In genomic region chr2:9244985-9245544, GRCh38 we compare ENCODE assay signal across 15 cellular contexts. TPM values are rescaled to one million over a fixed set of nuclear protein-coding genes. Genes with fewer than 3 reads are reported as not detected.
A peak's percentile ranks its signal among the peaks of the same experiment; 100 is the strongest.
DNase-seq lines count a peak whose midpoint lies in the region; ATAC-seq and TF ChIP-seq lines count a peak whose summit lies in the region.
"Had no signal": no experiment of that assay in that cellular context is flagged by ENCODE, and none has a peak within 500 bp of the region (broad histone marks: within the 10 kb centered on the region; RNA-seq: fewer than 3 reads in every experiment).

No MANE protein-coding gene starts in this region.

- H3K27me3 ChIP-seq in HCT116 (ENCODE audit: insufficient read depth, low read length) = no peaks in the 10 kb centered on the region
- H3K27me3 ChIP-seq: thyroid gland had no signal

- no peak overlapping the region for H2AFZ ChIP-seq in HCT116 (ENCODE audit: low read depth, low read length, poor library complexity, severe bottlenecking)

- peak; percentile 54 for DNase-seq in Caki2 (ENCODE audit: low read depth)
- DNase-seq in HCT116 (ENCODE audit: low read depth, low spot score) = no peak
- no peak for DNase-seq in left colon
- no peak for DNase-seq in caudate nucleus (lab: John Stamatoyannopoulos, UW)
- DNase-seq in activated T-helper 2 cell treated with anti-CD3 and anti-CD28 coated beads, Interferon-gamma antibody, Interleukin-2, Interleukin-4, amounts not matched to agents 10 μg/mL and 5 μg/mL and 100 μg/mL, durations not matched to agents 14 hours and 24 hours and 36 hours (ENCODE audit: low spot score) = no peak
- no peak for DNase-seq in NCI-H774 (lab: John Stamatoyannopoulos, UW)
- DNase-seq: activated gamma-delta T cell; effector CD4-positive, alpha-beta T cell; foreskin melanocyte; NCI-H1105; thyroid gland had no signal

- peaks cover 18 to 65% of the 10 kb centered on the region in 2 experiments for H3K4me1 ChIP-seq in HCT116 (ENCODE audit: control insufficient read depth in 1 of 2, insufficient read depth in 2 of 2, low read length in 2 of 2)

- TF ChIP-seq RAD21 in HCT116 (IDR thresholded peaks at IDR 0.05; ENCODE audit: low read depth) = no peak

- no peaks in the 10 kb centered on the region for H3K36me3 ChIP-seq in HCT116 (ENCODE audit: control insufficient read depth in 1 of 2, insufficient read depth in 2 of 2, low read length in 2 of 2)
- H3K36me3 ChIP-seq: thyroid gland had no signal

- H3K27me3 Mint-ChIP-seq in activated T-helper 17 cell treated with anti-CD3 and anti-CD28 coated beads, Interleukin-2, amount 50 U/mL, for 72 hours = peaks cover 15% of the 10 kb centered on the region
- H3K27me3 Mint-ChIP-seq in activated T-helper 2 cell treated with anti-CD3 and anti-CD28 coated beads, Interferon-gamma antibody, Interleukin-2, Interleukin-4, amounts not matched to agents 10 μg/mL and 5 μg/mL and 100 μg/mL, durations not matched to agents 14 hours and 24 hours and 36 hours (ENCODE audit: low read depth) = peaks cover 7% of the 10 kb centered on the region
- H3K27me3 Mint-ChIP-seq: B cell, brain had no signal

- TF ChIP-seq CTCF in HCT116 (IDR thresholded peaks at IDR 0.05 in 2 of 3, conservative IDR thresholded peaks at IDR 0.05 in 1 of 3; ENCODE audit: borderline replicate concordance in 1 of 3, insufficient read depth in 1 of 3, low read depth in 2 of 3, low read length in 2 of 3) = no peak

- no peaks in the 10 kb centered on the region for H3K36me3 Mint-ChIP-seq in activated T-helper 17 cell treated with anti-CD3 and anti-CD28 coated beads, Interleukin-2, amount 50 U/mL, for 72 hours (ENCODE audit: low read depth)
- no peaks in the 10 kb centered on the region for H3K36me3 Mint-ChIP-seq in activated T-helper 2 cell treated with anti-CD3 and anti-CD28 coated beads, Interferon-gamma antibody, Interleukin-2, Interleukin-4, amounts not matched to agents 10 μg/mL and 5 μg/mL and 100 μg/mL, durations not matched to agents 14 hours and 24 hours and 36 hours (ENCODE audit: low read depth)

- BruUV-seq in HCT116 (replicated peaks; lab: Mats Ljungman, UMichigan) = no TSS peak

- H3K9me3 Mint-ChIP-seq in activated T-helper 17 cell treated with anti-CD3 and anti-CD28 coated beads, Interleukin-2, amount 50 U/mL, for 72 hours = no peaks in the 10 kb centered on the region
- no peaks in the 10 kb centered on the region for H3K9me3 Mint-ChIP-seq in activated T-helper 2 cell treated with anti-CD3 and anti-CD28 coated beads, Interferon-gamma antibody, Interleukin-2, Interleukin-4, amounts not matched to agents 10 μg/mL and 5 μg/mL and 100 μg/mL, durations not matched to agents 14 hours and 24 hours and 36 hours

- POLR2A ChIA-PET in HCT116 (lab: Charles Lee) = no interaction called here

- no peak overlapping the region for H3K9ac ChIP-seq in HCT116 (ENCODE audit: low read length)

- H3K4me3 Mint-ChIP-seq in activated T-helper 17 cell treated with anti-CD3 and anti-CD28 coated beads, Interleukin-2, amount 50 U/mL, for 72 hours = peak overlapping the region; percentile 14
- H3K4me3 Mint-ChIP-seq in activated T-helper 2 cell treated with anti-CD3 and anti-CD28 coated beads, Interferon-gamma antibody, Interleukin-2, Interleukin-4, amounts not matched to agents 10 μg/mL and 5 μg/mL and 100 μg/mL, durations not matched to agents 14 hours and 24 hours and 36 hours (ENCODE audit: low read depth) = no peak overlapping the region
- H3K4me3 Mint-ChIP-seq: B cell, brain had no signal

- no peaks in the 10 kb centered on the region for H4K20me1 ChIP-seq in HCT116 (ENCODE audit: insufficient read depth)

- H3K27ac ChIP-seq in HCT116 (ENCODE audit: low read depth, low read length) (no peak overlapping the region), caudate nucleus (ENCODE audit: low read depth, low read length) (no peak overlapping the region)
- H3K27ac ChIP-seq: thyroid gland had no signal

- RAD21 ChIA-PET in HCT116 (lab: Charles Lee; ENCODE audit: low non-redundant PET in 1 of 2, low total read pairs in 2 of 2, uncharacterized antibody in 2 of 2, unreplicated experiment in 2 of 2) = no interaction called here

- H3K9me3 ChIP-seq in HCT116 (ENCODE audit: control insufficient read depth in 1 of 2, insufficient read depth in 1 of 2, low read depth in 1 of 2, low read length in 2 of 2) = no peaks in the 10 kb centered on the region
- H3K9me3 ChIP-seq: thyroid gland had no signal

- CTCF ChIA-PET in HCT116 (lab: Charles Lee) = no interaction called here

- peak overlapping the region; percentile 9; the same call in 1 of the 2 replicates for H3K4me2 ChIP-seq in HCT116 (ENCODE audit: low read length)

- H3K9me2 ChIP-seq in HCT116 (ENCODE audit: insufficient read depth) = no peaks in the 10 kb centered on the region

- H3K4me3 ChIP-seq in HCT116 (replicated peaks in 1 of 2; ENCODE audit: low read depth in 1 of 2, low read length in 2 of 2) = no peak overlapping the region
- H3K4me3 ChIP-seq: thyroid gland had no signal

- peak overlapping the region; percentile 49 for H3K27ac Mint-ChIP-seq in activated T-helper 17 cell treated with anti-CD3 and anti-CD28 coated beads, Interleukin-2, amount 50 U/mL, for 72 hours
- no peak overlapping the region for H3K27ac Mint-ChIP-seq in activated T-helper 2 cell treated with anti-CD3 and anti-CD28 coated beads, Interferon-gamma antibody, Interleukin-2, Interleukin-4, amounts not matched to agents 10 μg/mL and 5 μg/mL and 100 μg/mL, durations not matched to agents 14 hours and 24 hours and 36 hours
- H3K27ac Mint-ChIP-seq: B cell had no signal

- intact Hi-C loops in HCT116 (cut with micrococcal nuclease) (no loop called here), left colon (cut with DNase I, micrococcal nuclease) (no loop called here)
- intact Hi-C loops in activated T-helper 2 cell treated with anti-CD3 and anti-CD28 coated beads, Interferon-gamma antibody, Interleukin-2, Interleukin-4, amounts not matched to agents 10 μg/mL and 5 μg/mL and 100 μg/mL, durations not matched to agents 14 hours and 24 hours and 36 hours (cut with micrococcal nuclease) = no loop called here

- ATAC-seq in HCT116 (no peak), left colon (peak; percentile 44), GM18520 (IDR thresholded peaks at IDR 0.05; ENCODE audit: unreplicated experiment) (no peak)
- peak; percentile 87 for ATAC-seq in activated T-helper 17 cell treated with anti-CD3 and anti-CD28 coated beads, Interleukin-2, amount 50 U/mL, for 72 hours (replicated peaks)

- H3K79me2 ChIP-seq in HCT116 (ENCODE audit: insufficient read depth, low read length) = peaks cover 30% of the 10 kb centered on the region

- H3K4me1 Mint-ChIP-seq in activated T-helper 17 cell treated with anti-CD3 and anti-CD28 coated beads, Interleukin-2, amount 50 U/mL, for 72 hours = no peaks in the 10 kb centered on the region
- no peaks in the 10 kb centered on the region for H3K4me1 Mint-ChIP-seq in activated T-helper 2 cell treated with anti-CD3 and anti-CD28 coated beads, Interferon-gamma antibody, Interleukin-2, Interleukin-4, amounts not matched to agents 10 μg/mL and 5 μg/mL and 100 μg/mL, durations not matched to agents 14 hours and 24 hours and 36 hours (ENCODE audit: low read depth)
- H3K4me1 Mint-ChIP-seq: B cell had no signal

- TF ChIP-seq POLR2A in HCT116 (IDR thresholded peaks at IDR 0.05; ENCODE audit: borderline replicate concordance, extremely low read depth, insufficient read depth, insufficient read length) = no peak

- in situ Hi-C loops in Caki2 (cut with HindIII; ENCODE audit: low pct_unique_long_range_greater_than_20kb, low sequenced_read_pairs) = no loop called here

TF ChIP-seq in HCT116, 20 proteins besides CTCF, POLR2A, EP300 and RAD21:
- no peak for TF ChIP-seq FOSL1 (IDR thresholded peaks at IDR 0.05; ENCODE audit: low read depth)
- no peak for TF ChIP-seq CBX3 (IDR thresholded peaks at IDR 0.05; ENCODE audit: low read depth)
- TF ChIP-seq SRF (IDR thresholded peaks at IDR 0.05; ENCODE audit: low read depth) = no peak
- no peak for TF ChIP-seq ZFX (IDR thresholded peaks at IDR 0.05)
- TF ChIP-seq CEBPB (IDR thresholded peaks at IDR 0.05; ENCODE audit: low read depth) = no peak
- TF ChIP-seq POLR2AphosphoS5 (IDR thresholded peaks at IDR 0.05; ENCODE audit: low read depth, low read length) = no peak
- no peak for TF ChIP-seq EZH2 (IDR thresholded peaks at IDR 0.05)
- TF ChIP-seq ELF1 (IDR thresholded peaks at IDR 0.05; ENCODE audit: borderline replicate concordance, low read depth) = no peak

RNA-seq across cellular contexts. Expression of gene ASAP2, which starts 38.5 kb away (rescaled TPM):
- total RNA-seq in Caki2 (2014; rRNA removed; shearing (Covaris generic); ENCODE audit: low replicate concordance) = 33.8 and 34.8 TPM in 2 replicates
- total RNA-seq in HCT116 (2021; ENCODE audit: unreplicated experiment) (16.5 TPM), left colon (10 to 100 TPM; 63.8 to 71.0 TPM)
- polyA plus RNA-seq in HCT116 (2012) = 9.2 and 10.0 TPM in 2 replicates
- total RNA-seq in activated T-helper 17 cell treated with anti-CD3 and anti-CD28 coated beads, Interleukin-2, amount 50 U/mL, for 72 hours = under 1 TPM; 0.17 to 0.19 TPM
- 0.74 and 0.96 TPM in 2 replicates for total RNA-seq in activated T-helper 2 cell treated with anti-CD3 and anti-CD28 coated beads, Interferon-gamma antibody, Interleukin-2, Interleukin-4, amounts not matched to agents 10 μg/mL and 5 μg/mL and 100 μg/mL, durations not matched to agents 14 hours and 24 hours and 36 hours
- total RNA-seq: B cell had no signal

Comparison
In these comparisons a context has a peak if more than half of its experiments do, and no peak if none do; other contexts are left out.
1. ATAC-seq: peak in activated T-helper 17 cell treated with anti-CD3 and anti-CD28 coated beads, Interleukin-2, amount 50 U/mL, for 72 hours (single experiment) and left colon (single experiment); none in HCT116 (single experiment) and GM18520 (single experiment).